ENCODE assay signal across 8 cellular contexts in genomic region chr11:119741369-119742262, GRCh38. TPM values are rescaled to one million over a fixed set of nuclear protein-coding genes. Genes with fewer than 3 reads are reported as not detected.
DNase-seq lines count a peak whose midpoint lies in the region; ATAC-seq and TF ChIP-seq lines count a peak whose summit lies in the region.

No MANE protein-coding gene starts in this region.

- ATAC-seq in HG02870 (IDR thresholded peaks at IDR 0.05; ENCODE audit: unreplicated experiment): peak; percentile 53
- peak; percentile 88 for ATAC-seq in activated B cell treated with CpG ODN at 0.5 μM for 24 hours (ENCODE audit: low read depth)
- no peak for ATAC-seq in HG02763 (IDR thresholded peaks at IDR 0.05; ENCODE audit: unreplicated experiment)

- H3K4me3 ChIP-seq in BE2C (ENCODE audit: low read depth, low read length): no peak overlapping the region
- peak overlapping the region in 2 of 3 experiments; percentile 25 to 31 for H3K4me3 ChIP-seq in mammary epithelial cell (replicated peaks in 1 of 3; ENCODE audit: insufficient read depth in 1 of 3, low read depth in 2 of 3, low read length in 3 of 3)

- H3K36me3 Mint-ChIP-seq in activated B cell treated with CpG ODN at 0.5 μM for 24 hours (ENCODE audit: low read depth): no peaks in the 10 kb centered on the region

- no peaks in the 10 kb centered on the region for H3K9me3 Mint-ChIP-seq in activated B cell treated with CpG ODN at 0.5 μM for 24 hours

- H3K4me3 Mint-ChIP-seq in activated B cell treated with CpG ODN at 0.5 μM for 24 hours: peak overlapping the region; percentile 25

- H3K27me3 ChIP-seq in BE2C: no peaks in the 10 kb centered on the region
- peaks cover 2% of the 10 kb centered on the region for H3K27me3 ChIP-seq in mammary epithelial cell (ENCODE audit: insufficient read depth, low read length)

- H3K27ac Mint-ChIP-seq in activated B cell treated with CpG ODN at 0.5 μM for 24 hours: no peak overlapping the region

- no peak overlapping the region for H3K9ac ChIP-seq in mammary epithelial cell (ENCODE audit: insufficient read depth, low read length)

- dilution Hi-C loops in mammary epithelial cell (cut with HindIII; ENCODE audit: low sequenced_read_pairs): no loop called here

- TF ChIP-seq CTCF in BE2C (IDR thresholded peaks at IDR 0.05; ENCODE audit: low read depth, low read length) (peak; percentile 24; the same call in 1 of the 2 replicates), activated B cell treated with CpG ODN at 0.5 μM for 24 hours (IDR thresholded peaks at IDR 0.05) (no peak), mammary epithelial cell (conservative IDR thresholded peaks at IDR 0.05 in 1 of 2, IDR thresholded peaks at IDR 0.05 in 1 of 2; ENCODE audit: extremely low read depth in 1 of 2, insufficient read depth in 1 of 2, low read depth in 1 of 2, low read length in 2 of 2) (peak; percentile 59 to 84)

- H3K4me1 Mint-ChIP-seq in activated B cell treated with CpG ODN at 0.5 μM for 24 hours: peaks cover 10% of the 10 kb centered on the region

- no peaks in the 10 kb centered on the region for H4K20me1 ChIP-seq in mammary epithelial cell (ENCODE audit: insufficient read depth, low read length)

- CTCF ChIA-PET in activated B cell treated with CpG ODN at 0.5 μM for 24 hours (lab: Charles Lee) (interaction anchor here (1.0 to 2.0 kb wide), 3 partner anchors 9 to 20 kb away, joined by 3 to 4 read pairs (median 3); no protein-coding TSS in a partner anchor), mammary epithelial cell (lab: Charles Lee; ENCODE audit: low non-redundant PET) (no interaction called here)

- peaks cover 18% of the 10 kb centered on the region for H3K4me1 ChIP-seq in BE2C
- peaks cover 10% of the 10 kb centered on the region for H3K4me1 ChIP-seq in mammary epithelial cell (ENCODE audit: insufficient read depth, low read length)

- H3K9me3 ChIP-seq in BE2C: no peaks in the 10 kb centered on the region
- H3K9me3 ChIP-seq in mammary epithelial cell (replicated peaks; ENCODE audit: insufficient read depth, low read length): no peaks in the 10 kb centered on the region

- peak overlapping the region; percentile 68 for H2AFZ ChIP-seq in mammary epithelial cell (ENCODE audit: low read depth, low read length)

- POLR2A ChIA-PET in activated B cell treated with CpG ODN at 0.5 μM for 24 hours (lab: Charles Lee): interaction anchor here (0.9 to 2.1 kb wide), 3 partner anchors 10 to 68 kb away, joined by 5 to 8 read pairs (median 7); partner anchors contain the start of gene NECTIN1

- DNase-seq in BE2C (no peak), activated B cell treated with CpG ODN at 0.5 μM for 24 hours (peak; percentile 67), mammary epithelial cell (no peak), kidney tubule cell (ENCODE audit: low spot score) (peak; percentile 23), NCI-H1417 (lab: John Stamatoyannopoulos, UW) (no peak)
- peak in 2 of 3 donors; percentile 24 to 51 for DNase-seq in stimulated activated CD4-positive, alpha-beta T cell treated with anti-CD3 and anti-CD28 coated beads, TNF-alpha, amount 100 ng/mL, for 1 hour (ENCODE audit: low read depth in 3 of 3, low spot score in 1 of 3)

- WGBS in mammary epithelial cell (ENCODE audit: low coverage, missing lambda C conversion rate): 9% methylated on average over 22 of the region's 54 CpGs

- H3K79me2 ChIP-seq in mammary epithelial cell (ENCODE audit: insufficient read depth, low read length): no peaks in the 10 kb centered on the region

- intact Hi-C loops in activated B cell treated with CpG ODN at 0.5 μM for 24 hours (cut with micrococcal nuclease) (loop anchor here (1.0 kb wide), 3 partner anchors 10 to 75 kb away; partner anchors contain the start of gene NECTIN1), mammary epithelial cell (cut with micrococcal nuclease) (loop anchor here (1.0 kb wide), 2 partner anchors 75 to 99 kb away; no protein-coding TSS in a partner anchor)

- H3K36me3 ChIP-seq in BE2C (no peaks in the 10 kb centered on the region), mammary epithelial cell (ENCODE audit: insufficient read depth, low read length) (no peaks in the 10 kb centered on the region)

- H3K4me2 ChIP-seq in mammary epithelial cell (ENCODE audit: insufficient read depth, low read depth, low read length): peak overlapping the region; percentile 70

- no peak overlapping the region for H3K27ac ChIP-seq in mammary epithelial cell (ENCODE audit: insufficient read depth, low read depth, low read length)

- BruUV-seq in mammary epithelial cell (replicated peaks; lab: Mats Ljungman, UMichigan): no TSS peak

- H3K27me3 Mint-ChIP-seq in activated B cell treated with CpG ODN at 0.5 μM for 24 hours: peaks cover 51% of the 10 kb centered on the region

- in situ Hi-C loops in mammary epithelial cell (cut with MboI; ENCODE audit: low sequenced_read_pairs in 2 of 2): loop anchor here in 1 of 2 donors (25.0 kb wide), 2 partner anchors 254 to 371 kb away; no protein-coding TSS in a partner anchor

RNA-seq across cellular contexts. Expression of gene NECTIN1, which starts 12.6 kb away (rescaled TPM):
- polyA plus RNA-seq in BE2C (2012; ENCODE audit: insufficient read depth, insufficient read length, low read depth): 167 TPM
- 36.4 and 36.7 TPM in 2 replicates for total RNA-seq in activated B cell treated with CpG ODN at 0.5 μM for 24 hours
- 100 to 1,000 TPM in 1 of 2 donors, 10 to 100 TPM in 1; 60.8 to 162 TPM for total RNA-seq in mammary epithelial cell
- 103 TPM for polyA plus RNA-seq in mammary epithelial cell
- 278 TPM for polyA minus RNA-seq in mammary epithelial cell

Comparison
In these comparisons a context has a peak if more than half of its experiments do, and no peak if none do; other contexts are left out.
1. DNase-seq: peak in activated B cell treated with CpG ODN at 0.5 μM for 24 hours (single experiment), kidney tubule cell (single experiment) and stimulated activated CD4-positive, alpha-beta T cell treated with anti-CD3 and anti-CD28 coated beads, TNF-alpha, amount 100 ng/mL, for 1 hour (2 of 3); none in BE2C (single experiment), mammary epithelial cell (single experiment) and NCI-H1417 (0 of 3).